In the genomic region with DNA sequence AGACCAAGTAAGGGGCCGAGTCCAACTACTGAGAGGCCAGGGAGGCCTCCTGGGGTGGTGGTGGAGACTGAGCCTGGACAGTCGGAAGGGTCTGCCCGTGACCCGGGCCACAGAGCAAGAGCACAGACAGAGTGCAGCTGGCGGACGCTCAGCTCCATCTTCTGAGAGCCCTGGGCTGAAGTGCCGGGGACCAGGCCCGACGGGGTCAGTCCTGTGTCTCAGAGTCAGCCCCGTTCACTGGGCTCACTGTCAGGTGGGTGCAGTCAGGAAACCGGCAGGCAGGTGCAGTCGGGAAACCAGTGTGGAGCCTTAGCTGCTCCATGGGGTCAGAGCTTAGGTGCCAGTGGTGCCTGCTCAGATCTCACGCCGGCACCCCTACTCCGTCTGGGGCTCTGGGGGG, we compare ENCODE assay signal across 26 cellular contexts.
"Had no signal": no experiment of that assay in that cellular context is flagged by ENCODE, and none has a peak within 500 bp of the region (broad histone marks: within the 10 kb centered on the region; RNA-seq: fewer than 3 reads in every experiment).

No MANE protein-coding gene starts in this region.

- H3K27ac ChIP-seq: dorsolateral prefrontal cortex, epithelial cell of prostate, gastrocnemius medialis, neutrophil, pancreas, right lobe of liver, stomach, tibial artery had no signal

- H3K4me3 Mint-ChIP-seq: naive thymus-derived CD4-positive, alpha-beta T cell; nephron; type B pancreatic cell had no signal

- DNase-seq: dorsolateral prefrontal cortex; effector CD4-positive, alpha-beta T cell; foreskin fibroblast; gastrocnemius medialis; kidney; mammary epithelial cell; mesendoderm; midbrain; naive thymus-derived CD4-positive, alpha-beta T cell; pancreas; retina; right lobe of liver; stimulated activated CD4-positive, alpha-beta T cell treated with anti-CD3 and anti-CD28 coated beads, Interleukin-12 subunit alpha, Interleukin-12 subunit beta, amount 100 ng/mL, for 4 hours; stimulated activated CD4-positive, alpha-beta T cell treated with anti-CD3 and anti-CD28 coated beads, Interleukin-1b, Interleukin-23, amount 100 ng/mL, for 48 hours; stimulated activated CD4-positive, alpha-beta T cell treated with anti-CD3 and anti-CD28 coated beads, Interleukin-4, amount 100 ng/mL, for 1 hour; stimulated activated CD8-positive, alpha-beta memory T cell treated with anti-CD3 and anti-CD28 coated beads, Interleukin-4, amount 100 ng/mL, for 48 hours; stimulated activated naive CD4-positive, alpha-beta T cell treated with Interleukin-2 at 50 U/mL for 16 hours; stomach; tibial artery had no signal

- H3K27me3 Mint-ChIP-seq: naive thymus-derived CD4-positive, alpha-beta T cell; type B pancreatic cell had no signal

- H3K4me2 ChIP-seq: smooth muscle cell had no signal

- ATAC-seq: esophagus mucosa; gastrocnemius medialis; left lobe of liver; naive thymus-derived CD4-positive, alpha-beta T cell; pancreas had no signal

- H3K9me3 ChIP-seq: gastrocnemius medialis, neutrophil, pancreas, right lobe of liver, stomach, tibial artery had no signal

- H3K9me3 Mint-ChIP-seq: nephron, type B pancreatic cell had no signal

- H3K27ac Mint-ChIP-seq: naive thymus-derived CD4-positive, alpha-beta T cell; type B pancreatic cell had no signal

- H3K36me3 ChIP-seq: gastrocnemius medialis, neutrophil, right lobe of liver had no signal

- H3K27me3 ChIP-seq: dorsolateral prefrontal cortex, gastrocnemius medialis, neutrophil, pancreas, right lobe of liver, stomach, tibial artery had no signal

- H3K4me3 ChIP-seq: dorsolateral prefrontal cortex, gastrocnemius medialis, pancreas, right lobe of liver, smooth muscle cell, stomach, tibial artery had no signal

- H3K4me1 ChIP-seq: pancreas, right lobe of liver, stomach, tibial artery had no signal
